In genomic region chr11:46240861-46241260, GRCh38 we compare ENCODE assay signal across 21 cellular contexts. TPM values are rescaled to one million over a fixed set of nuclear protein-coding genes. Genes with fewer than 3 reads are reported as not detected.
"Had no signal": no experiment of that assay in that cellular context is flagged by ENCODE, and none has a peak within 500 bp of the region (broad histone marks: within the 10 kb centered on the region; RNA-seq: fewer than 3 reads in every experiment).

No MANE protein-coding gene starts in this region.

- H3K36me3 ChIP-seq: brain microvascular endothelial cell, thyroid gland, uterus had no signal

- H3K9me3 ChIP-seq: mucosa of descending colon, thyroid gland, uterus had no signal

- H3K4me3 ChIP-seq: lung, mucosa of descending colon, thyroid gland, uterus had no signal

- H3K4me1 ChIP-seq: uterus had no signal

- H3K9me3 Mint-ChIP-seq: activated B cell treated with CpG ODN at 0.5 μM for 24 hours; activated CD8-positive, alpha-beta T cell treated with anti-CD3 and anti-CD28 coated beads for 36 hours; activated T-cell treated with anti-CD3 and anti-CD28 coated beads, Interleukin-2, amount 50 U/mL, for 4 hours; immature natural killer cell; naive thymus-derived CD4-positive, alpha-beta T cell; stimulated activated memory B cell treated with anti-CD40 and anti-IgM and Interleukin-4, amounts not matched to agents 10 μg/mL and 1 μg/mL and 100 μg/mL, for 72 hours had no signal

- H3K36me3 Mint-ChIP-seq: activated naive CD8-positive, alpha-beta T cell; immature natural killer cell; stimulated activated memory B cell treated with anti-CD40 and anti-IgM and Interleukin-4, amounts not matched to agents 10 μg/mL and 1 μg/mL and 100 μg/mL, for 72 hours had no signal

- H3K27ac ChIP-seq: brain microvascular endothelial cell, thyroid gland had no signal

- H3K4me3 Mint-ChIP-seq: activated B cell treated with CpG ODN at 0.5 μM for 24 hours; activated CD8-positive, alpha-beta T cell treated with anti-CD3 and anti-CD28 coated beads for 36 hours; activated naive CD8-positive, alpha-beta T cell; activated T-cell treated with anti-CD3 and anti-CD28 coated beads, Interleukin-2, amount 50 U/mL, for 4 hours; immature natural killer cell; stimulated activated memory B cell treated with anti-CD40 and anti-IgM and Interleukin-4, amounts not matched to agents 10 μg/mL and 1 μg/mL and 100 μg/mL, for 72 hours had no signal

- FAIRE-seq: frontal cortex had no signal

- H3K27me3 ChIP-seq: brain microvascular endothelial cell, thyroid gland, uterus had no signal

- H3K27ac Mint-ChIP-seq: activated B cell treated with CpG ODN at 0.5 μM for 24 hours; activated CD8-positive, alpha-beta T cell treated with anti-CD3 and anti-CD28 coated beads for 36 hours; activated naive CD8-positive, alpha-beta T cell; immature natural killer cell; naive thymus-derived CD4-positive, alpha-beta T cell; stimulated activated memory B cell treated with anti-CD40 and anti-IgM and Interleukin-4, amounts not matched to agents 10 μg/mL and 1 μg/mL and 100 μg/mL, for 72 hours had no signal

- DNase-seq: activated B cell treated with CpG ODN at 0.5 μM for 24 hours; activated CD4-positive, alpha-beta T cell treated with anti-CD3 and anti-CD28 coated beads for 48 hours; activated CD8-positive, alpha-beta T cell treated with anti-CD3 and anti-CD28 coated beads for 36 hours; activated gamma-delta T cell; activated T-cell treated with anti-CD3 and anti-CD28 coated beads, Interleukin-2, amount 50 U/mL, for 4 hours; brain microvascular endothelial cell; cerebellar nuclear complex; effector CD8-positive, alpha-beta T cell; head of caudate nucleus; immature natural killer cell; mucosa of descending colon; naive thymus-derived CD4-positive, alpha-beta T cell; retina; stimulated activated CD4-positive, alpha-beta T cell treated with anti-CD3 and anti-CD28 coated beads, Interleukin-2, amount 100 ng/mL, for 48 hours; T-helper 2 cell; thyroid gland; uterus had no signal

- ATAC-seq: activated CD8-positive, alpha-beta T cell treated with anti-CD3 and anti-CD28 coated beads for 36 hours; activated T-cell treated with anti-CD3 and anti-CD28 coated beads, Interleukin-2, amount 50 U/mL, for 4 hours; mucosa of descending colon; naive thymus-derived CD4-positive, alpha-beta T cell; stimulated activated memory B cell treated with anti-CD40 and anti-IgM and Interleukin-4, amounts not matched to agents 10 μg/mL and 1 μg/mL and 100 μg/mL, for 72 hours had no signal

RNA-seq across cellular contexts. Expression of gene CREB3L1, which starts 36.6 kb away (rescaled TPM):
- total RNA-seq: activated B cell treated with CpG ODN at 0.5 μM for 24 hours; activated CD8-positive, alpha-beta T cell treated with anti-CD3 and anti-CD28 coated beads for 36 hours; naive thymus-derived CD4-positive, alpha-beta T cell had no signal
- polyA plus RNA-seq: immature natural killer cell; naive thymus-derived CD4-positive, alpha-beta T cell had no signal
